Comparison of ENCODE assay signal across 1 cellular context in the genomic region with DNA sequence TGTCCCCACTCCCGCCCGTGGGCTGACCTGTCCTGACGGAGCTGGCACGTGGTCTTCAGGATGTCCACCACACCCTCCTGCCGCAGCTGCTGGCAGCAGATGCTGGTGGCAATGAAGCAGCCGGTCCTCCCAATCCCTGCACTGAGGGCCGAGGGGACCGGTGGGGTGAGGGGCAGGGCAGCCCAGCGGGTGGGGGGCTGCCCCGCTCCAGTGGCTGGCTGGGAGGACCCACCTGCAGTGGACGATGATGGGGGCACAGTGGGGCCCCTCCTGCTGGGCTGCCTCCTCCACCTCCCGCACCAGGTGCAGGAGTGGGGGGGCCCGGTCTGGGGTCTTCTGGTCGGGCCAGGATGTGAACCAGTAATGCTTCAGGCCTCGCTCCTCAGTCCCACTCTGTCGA.
TF ChIP-seq lines count a peak whose summit lies in the region.

No MANE protein-coding gene starts in this region.

TF ChIP-seq in HepG2, 621 proteins besides CTCF, POLR2A, EP300 and RAD21:
- TF ChIP-seq, protein P1, sequence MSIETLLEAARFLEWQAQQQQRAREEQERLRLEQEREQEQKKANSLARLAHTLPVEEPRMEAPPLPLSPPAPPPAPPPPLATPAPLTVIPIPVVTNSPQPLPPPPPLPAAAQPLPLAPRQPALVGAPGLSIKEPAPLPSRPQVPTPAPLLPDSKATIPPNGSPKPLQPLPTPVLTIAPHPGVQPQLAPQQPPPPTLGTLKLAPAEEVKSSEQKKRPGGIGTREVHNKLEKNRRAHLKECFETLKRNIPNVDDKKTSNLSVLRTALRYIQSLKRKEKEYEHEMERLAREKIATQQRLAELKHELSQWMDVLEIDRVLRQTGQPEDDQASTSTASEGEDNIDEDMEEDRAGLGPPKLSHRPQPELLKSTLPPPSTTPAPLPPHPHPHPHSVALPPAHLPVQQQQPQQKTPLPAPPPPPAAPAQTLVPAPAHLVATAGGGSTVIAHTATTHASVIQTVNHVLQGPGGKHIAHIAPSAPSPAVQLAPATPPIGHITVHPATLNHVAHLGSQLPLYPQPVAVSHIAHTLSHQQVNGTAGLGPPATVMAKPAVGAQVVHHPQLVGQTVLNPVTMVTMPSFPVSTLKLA (IDR thresholded peaks at IDR 0.05), result peak; percentile 8; the same call in 1 of the 2 replicates
- no peak for TF ChIP-seq SIN3A (IDR thresholded peaks at IDR 0.05; ENCODE audit: borderline replicate concordance, low read depth, low read length)
